ENCODE assay signal across 29 cellular contexts in the genomic region with DNA sequence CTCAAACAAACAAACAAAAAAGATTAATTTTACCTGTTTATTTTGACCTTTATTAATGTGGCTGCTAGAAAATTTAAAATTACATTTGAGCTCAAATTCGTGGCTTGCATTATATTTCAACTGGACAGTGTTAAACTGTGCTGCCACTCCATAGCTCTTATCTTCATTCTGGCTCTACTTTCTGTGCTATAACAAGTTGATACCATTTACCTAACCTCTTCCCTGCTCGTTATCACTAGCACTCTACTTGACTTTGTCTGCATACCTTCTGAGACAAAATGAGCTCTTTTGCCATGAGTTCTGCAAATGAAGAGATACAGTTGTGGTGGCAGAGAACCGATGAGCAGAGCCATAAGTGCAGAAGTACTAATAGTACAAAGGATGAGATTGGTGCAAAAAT.
"Had no signal": no experiment of that assay in that cellular context is flagged by ENCODE, and none has a peak within 500 bp of the region (broad histone marks: within the 10 kb centered on the region; RNA-seq: fewer than 3 reads in every experiment).

No MANE protein-coding gene starts in this region.

- H3K27ac ChIP-seq: coronary artery, esophagus muscularis mucosa, foreskin keratinocyte, gastroesophageal sphincter, neural progenitor cell, psoas muscle, right lobe of liver, thoracic aorta, tibial nerve, upper lobe of left lung, uterus had no signal

- H3K9ac ChIP-seq: neural progenitor cell had no signal

- H3K4me2 ChIP-seq: neural progenitor cell had no signal

- ATAC-seq: foreskin keratinocyte; gastroesophageal sphincter; left colon; mucosa of descending colon; natural killer cell treated with Interleukin-12 subunit alpha and Interleukin-12 subunit beta and Interleukin-15 and Interleukin-18, amount 100 ng/mL, for 72 hours; psoas muscle; right lobe of liver; stimulated activated naive B cell treated with anti-CD40 and anti-IgM and Interleukin-4, amounts not matched to agents 10 μg/mL and 1 μg/mL and 100 μg/mL, for 72 hours had no signal

- H3K27me3 ChIP-seq: esophagus muscularis mucosa, foreskin keratinocyte, gastroesophageal sphincter, heart right ventricle, neural progenitor cell, right lobe of liver, tibial nerve, upper lobe of left lung, uterus had no signal

- H3K9me3 Mint-ChIP-seq: mesothelial cell of epicardium; natural killer cell treated with Interleukin-12 subunit alpha and Interleukin-12 subunit beta and Interleukin-15 and Interleukin-18, amount 100 ng/mL, for 72 hours; neural progenitor cell had no signal

- H3K4me3 ChIP-seq: coronary artery, esophagus muscularis mucosa, gastroesophageal sphincter, heart right ventricle, mucosa of descending colon, neural progenitor cell, psoas muscle, right lobe of liver, thoracic aorta, tibial nerve, upper lobe of left lung, uterus had no signal

- H3K4me3 Mint-ChIP-seq: mesothelial cell of epicardium; naive B cell; natural killer cell treated with Interleukin-12 subunit alpha and Interleukin-12 subunit beta and Interleukin-15 and Interleukin-18, amount 100 ng/mL, for 72 hours; neural progenitor cell; stimulated activated naive B cell treated with anti-CD40 and anti-IgM and Interleukin-4, amounts not matched to agents 10 μg/mL and 1 μg/mL and 100 μg/mL, for 72 hours; stimulated activated naive CD8-positive, alpha-beta T cell treated with anti-CD3 and anti-CD28 coated beads, Interleukin-15, Interleukin-2, amounts not matched to agents 100 ng/mL and 50 ng/mL, for 24 hours had no signal

- H3K27me3 Mint-ChIP-seq: naive B cell; natural killer cell treated with Interleukin-12 subunit alpha and Interleukin-12 subunit beta and Interleukin-15 and Interleukin-18, amount 100 ng/mL, for 72 hours; stimulated activated naive B cell treated with anti-CD40 and anti-IgM and Interleukin-4, amounts not matched to agents 10 μg/mL and 1 μg/mL and 100 μg/mL, for 72 hours; stimulated activated naive CD8-positive, alpha-beta T cell treated with anti-CD3 and anti-CD28 coated beads, Interleukin-15, Interleukin-2, amounts not matched to agents 100 ng/mL and 50 ng/mL, for 24 hours had no signal

- H2AFZ ChIP-seq: neural progenitor cell had no signal

- H3K4me1 ChIP-seq: neural progenitor cell, right lobe of liver, uterus had no signal

- FAIRE-seq: endothelial cell of umbilical vein, islet of Langerhans, small intestine had no signal

- H3K9me3 ChIP-seq: esophagus muscularis mucosa, gastroesophageal sphincter, heart right ventricle, mucosa of descending colon, psoas muscle, right lobe of liver, thoracic aorta, tibial nerve, upper lobe of left lung, uterus had no signal

- H3K36me3 ChIP-seq: neural progenitor cell, right lobe of liver, thoracic aorta, uterus had no signal

- DNase-seq: dermis blood vessel endothelial cell; effector memory CD4-positive, alpha-beta T cell; foreskin keratinocyte; heart right ventricle; hippocampal formation; left colon; mesenchymal stem cell; mucosa of descending colon; naive B cell; posterior cingulate gyrus; psoas muscle; right lobe of liver; small intestine; stimulated activated CD4-positive, alpha-beta T cell treated with anti-CD3 and anti-CD28 coated beads, Interleukin-15, amount 100 ng/mL, for 24 hours; stimulated activated CD4-positive, alpha-beta T cell treated with anti-CD3 and anti-CD28 coated beads, Interleukin-2, amount 100 ng/mL, for 48 hours; stimulated activated naive B cell treated with anti-CD40 and anti-IgM and Interleukin-4, amounts not matched to agents 10 μg/mL and 1 μg/mL and 100 μg/mL, for 72 hours; upper lobe of left lung; uterus had no signal

- H3K27ac Mint-ChIP-seq: mesothelial cell of epicardium; naive B cell; natural killer cell treated with Interleukin-12 subunit alpha and Interleukin-12 subunit beta and Interleukin-15 and Interleukin-18, amount 100 ng/mL, for 72 hours; neural progenitor cell; stimulated activated naive B cell treated with anti-CD40 and anti-IgM and Interleukin-4, amounts not matched to agents 10 μg/mL and 1 μg/mL and 100 μg/mL, for 72 hours; stimulated activated naive CD8-positive, alpha-beta T cell treated with anti-CD3 and anti-CD28 coated beads, Interleukin-15, Interleukin-2, amounts not matched to agents 100 ng/mL and 50 ng/mL, for 24 hours had no signal

- H3K4me1 Mint-ChIP-seq: neural progenitor cell had no signal
